22 cellular contexts compared by ENCODE assay signal in genomic region chr3:172175254-172175599, GRCh38.
DNase-seq lines count a peak whose midpoint lies in the region; ATAC-seq, FAIRE-seq and TF ChIP-seq lines count a peak whose summit lies in the region.
"Had no signal": no experiment of that assay in that cellular context is flagged by ENCODE, and none has a peak within 500 bp of the region (broad histone marks: within the 10 kb centered on the region; RNA-seq: fewer than 3 reads in every experiment).

No MANE protein-coding gene starts in this region.

- POLR2A ChIA-PET in endothelial cell of umbilical vein (lab: Charles Lee): no interaction called here
- POLR2A ChIA-PET in CD8-positive, alpha-beta memory T cell (lab: Charles Lee): no interaction called here

- H3K9me3 Mint-ChIP-seq in nephron progenitor cell: no peaks in the 10 kb centered on the region
- H3K9me3 Mint-ChIP-seq in CD8-positive, alpha-beta memory T cell: no peaks in the 10 kb centered on the region

- H3K27ac ChIP-seq in cardiac muscle cell (peak overlapping the region; percentile 57), endothelial cell of umbilical vein (ENCODE audit: insufficient read depth, low read depth, low read length) (peak overlapping the region; percentile 20), transverse colon (peak overlapping the region; percentile 34 to 61 (median 46))
- no peak overlapping the region for H3K27ac ChIP-seq in CD8-positive, alpha-beta memory T cell (ENCODE audit: low read depth, low read length)
- H3K27ac ChIP-seq: GM23248, thoracic aorta had no signal

- no peak overlapping the region for H3K4me2 ChIP-seq in endothelial cell of umbilical vein (ENCODE audit: insufficient read depth, low read length)

- dilution Hi-C loops in endothelial cell of umbilical vein (cut with MboI; ENCODE audit: extremely low pct_ligation_motif_present, low sequenced_read_pairs): no loop called here

- no peak for FAIRE-seq in endothelial cell of umbilical vein (lab: Jason Lieb, UNC)
- FAIRE-seq: HTR-8/SVneo had no signal

- peaks cover 6% of the 10 kb centered on the region for H3K27me3 Mint-ChIP-seq in nephron progenitor cell (ENCODE audit: low read depth, poor library complexity)
- no peaks in the 10 kb centered on the region for H3K27me3 Mint-ChIP-seq in CD8-positive, alpha-beta memory T cell
- H3K27me3 Mint-ChIP-seq: CD4-positive, alpha-beta T cell had no signal

- H3K9me1 ChIP-seq in endothelial cell of umbilical vein (replicated peaks; ENCODE audit: control insufficient read depth, extremely low read depth, insufficient read depth, low read length): no peaks in the 10 kb centered on the region

- H3K27ac Mint-ChIP-seq in nephron progenitor cell: peak overlapping the region; percentile 80
- H3K27ac Mint-ChIP-seq in CD8-positive, alpha-beta memory T cell: no peak overlapping the region
- H3K27ac Mint-ChIP-seq: CD4-positive, alpha-beta T cell had no signal

- CTCF ChIA-PET in endothelial cell of umbilical vein (lab: Charles Lee): interaction anchor here (1.0 kb wide), 1 partner anchor 47 kb away, joined by 3 read pairs; no protein-coding TSS in a partner anchor
- CTCF ChIA-PET in CD8-positive, alpha-beta memory T cell (lab: Charles Lee): no interaction called here

- H3K27me3 ChIP-seq in cardiac muscle cell (no peaks in the 10 kb centered on the region), endothelial cell of umbilical vein (ENCODE audit: control insufficient read depth in 2 of 2, insufficient read depth in 2 of 2, low read length in 2 of 2) (no peaks in the 10 kb centered on the region), transverse colon (no peaks in the 10 kb centered on the region)
- no peaks in the 10 kb centered on the region for H3K27me3 ChIP-seq in CD8-positive, alpha-beta memory T cell (ENCODE audit: insufficient read depth, low read length, poor library complexity, severe bottlenecking)
- H3K27me3 ChIP-seq: MG63 had no signal

- TF ChIP-seq EP300 in transverse colon (IDR thresholded peaks at IDR 0.05; ENCODE audit: low read depth): no peak

- TF ChIP-seq POLR2A in endothelial cell of umbilical vein (IDR thresholded peaks at IDR 0.05; ENCODE audit: low read depth, low read length) (no peak), transverse colon (IDR thresholded peaks at IDR 0.05) (no peak)

- H3K9me3 ChIP-seq in cardiac muscle cell (ENCODE audit: low read depth): no peaks in the 10 kb centered on the region
- H3K9me3 ChIP-seq in endothelial cell of umbilical vein (replicated peaks; ENCODE audit: control insufficient read depth, insufficient read depth, low read length): no peaks in the 10 kb centered on the region
- H3K9me3 ChIP-seq in transverse colon: no peaks in the 10 kb centered on the region
- H3K9me3 ChIP-seq in CD8-positive, alpha-beta memory T cell (ENCODE audit: low read length): no peaks in the 10 kb centered on the region
- H3K9me3 ChIP-seq: MG63, thoracic aorta had no signal

- peaks cover 68% of the 10 kb centered on the region for H3K4me1 Mint-ChIP-seq in nephron progenitor cell
- peaks cover 14 to 18% (median 16%) of the 10 kb centered on the region in 3 donors for H3K4me1 Mint-ChIP-seq in CD8-positive, alpha-beta memory T cell

- DNase-seq in cardiac muscle cell (ENCODE audit: low read depth in 1 of 2, low spot score in 1 of 2) (no peak), cardiac septum (ENCODE audit: low spot score) (no peak), endothelial cell of umbilical vein (ENCODE audit: low read depth, low spot score) (no peak), nephron progenitor cell (no peak), transverse colon (no peak), SHP77 (lab: John Stamatoyannopoulos, UW) (no peak)
- no peak for DNase-seq in CD8-positive, alpha-beta memory T cell
- DNase-seq: 8988T; activated CD8-positive, alpha-beta memory T cell treated with anti-CD3 and anti-CD28 coated beads for 24 hours; amniotic stem cell; CD4-positive, alpha-beta T cell; cortex of kidney; DMS79 treated with DMSO at 0.1 percent for 48 hours; glutamatergic neuron; GM23248; MG63; NCI-H2029; NCI-H524 treated with DMSO at 0.1 percent for 48 hours; stimulated activated CD4-positive, alpha-beta T cell treated with anti-CD3 and anti-CD28 coated beads, Interleukin-4, amount 100 ng/mL, for 24 hours had no signal

- peaks cover 2% of the 10 kb centered on the region for H4K20me1 ChIP-seq in endothelial cell of umbilical vein (replicated peaks; ENCODE audit: control insufficient read depth, extremely low read depth, insufficient read depth, low read length)

- peak overlapping the region; percentile 33 for H3K4me3 Mint-ChIP-seq in nephron progenitor cell
- H3K4me3 Mint-ChIP-seq in CD8-positive, alpha-beta memory T cell: no peak overlapping the region
- H3K4me3 Mint-ChIP-seq: CD4-positive, alpha-beta T cell had no signal

- peaks cover 29% of the 10 kb centered on the region for H3K4me1 ChIP-seq in cardiac muscle cell (ENCODE audit: low read depth)
- peaks cover 43% of the 10 kb centered on the region for H3K4me1 ChIP-seq in endothelial cell of umbilical vein (ENCODE audit: control insufficient read depth, extremely low read depth, insufficient read depth, low read length)
- H3K4me1 ChIP-seq in transverse colon: peaks cover 6 to 56% (median 18%) of the 10 kb centered on the region in 4 donors
- no peaks in the 10 kb centered on the region for H3K4me1 ChIP-seq in CD8-positive, alpha-beta memory T cell (ENCODE audit: insufficient read depth, low read length)

- BruUV-seq in endothelial cell of umbilical vein (replicated peaks; lab: Mats Ljungman, UMichigan): no TSS peak

- WGBS in transverse colon (ENCODE audit: low coverage in 1 of 2), 2 donors: 74 to 86% methylated on average over 3 of the region's 3 CpGs

- TF ChIP-seq CTCF in cardiac muscle cell (IDR thresholded peaks at IDR 0.05; ENCODE audit: low read depth, low read length) (no peak), endothelial cell of umbilical vein (IDR thresholded peaks at IDR 0.05; ENCODE audit: extremely low read depth in 1 of 2, insufficient read depth in 1 of 2, low read depth in 1 of 2, low read length in 2 of 2) (no peak), nephron progenitor cell (IDR thresholded peaks at IDR 0.05) (no peak), transverse colon (IDR thresholded peaks at IDR 0.05) (no peak)

- H3K4me3 ChIP-seq in cardiac muscle cell (no peak overlapping the region), endothelial cell of umbilical vein (replicated peaks in 1 of 3; ENCODE audit: insufficient read depth in 1 of 3, low read depth in 1 of 3, low read length in 3 of 3) (no peak overlapping the region), transverse colon (no peak overlapping the region)
- no peak overlapping the region for H3K4me3 ChIP-seq in CD8-positive, alpha-beta memory T cell (ENCODE audit: low read length)
- H3K4me3 ChIP-seq: GM23248, MG63, thoracic aorta had no signal

- no peak overlapping the region for H3K9ac ChIP-seq in endothelial cell of umbilical vein (replicated peaks; ENCODE audit: extremely low read depth, insufficient read depth, low read length)
- H3K9ac ChIP-seq: GM23248 had no signal

- H3K79me2 ChIP-seq in endothelial cell of umbilical vein (ENCODE audit: control insufficient read depth, insufficient read depth, low read length): peaks cover 94% of the 10 kb centered on the region

- H3K36me3 Mint-ChIP-seq in nephron progenitor cell (ENCODE audit: low read depth): peaks cover 28% of the 10 kb centered on the region
- peaks cover 0 to 5% (median 4%) of the 10 kb centered on the region in 3 donors for H3K36me3 Mint-ChIP-seq in CD8-positive, alpha-beta memory T cell

- intact Hi-C loops in cardiac septum (cut with DNase I): no loop called here
- intact Hi-C loops in endothelial cell of umbilical vein (cut with micrococcal nuclease): no loop called here
- intact Hi-C loops in transverse colon (cut with DNase I; ENCODE audit: low total_unique reads): no loop called here

- no peak overlapping the region for H2AFZ ChIP-seq in endothelial cell of umbilical vein (ENCODE audit: low read depth, low read length)
- H2AFZ ChIP-seq: GM23248 had no signal

- H3K36me3 ChIP-seq in cardiac muscle cell (no peaks in the 10 kb centered on the region), endothelial cell of umbilical vein (ENCODE audit: control insufficient read depth in 2 of 2, extremely low read depth in 1 of 2, insufficient read depth in 2 of 2, low read length in 2 of 2) (peaks cover 10 to 14% of the 10 kb centered on the region in 2 experiments), transverse colon (no peaks in the 10 kb centered on the region)
- H3K36me3 ChIP-seq in CD8-positive, alpha-beta memory T cell (ENCODE audit: insufficient read depth, low read length): peaks cover 5% of the 10 kb centered on the region
- H3K36me3 ChIP-seq: thoracic aorta had no signal

- in situ Hi-C loops in transverse colon (cut with MboI; ENCODE audit: low pct_ligation_motif_present in 1 of 4, low pct_unique_long_range_greater_than_20kb in 1 of 4, low sequenced_read_pairs in 3 of 4): no loop called here

- ATAC-seq in GM18909 (IDR thresholded peaks at IDR 0.05; ENCODE audit: poor library complexity, unreplicated experiment): no peak

TF ChIP-seq in endothelial cell of umbilical vein, 7 proteins besides CTCF, POLR2A, EP300 and RAD21:
- TF ChIP-seq GATA2 (IDR thresholded peaks at IDR 0.05; ENCODE audit: insufficient read depth, insufficient read length, low read depth, low read length) (no peak), POLR2AphosphoS5 (IDR thresholded peaks at IDR 0.05; ENCODE audit: insufficient read depth, low read depth, low read length) (no peak), EZH2 (IDR thresholded peaks at IDR 0.05; ENCODE audit: borderline replicate concordance, low read depth, low read length, severe bottlenecking) (no peak), FOS (IDR thresholded peaks at IDR 0.05; ENCODE audit: borderline replicate concordance, insufficient read depth, low read length) (no peak), MYC (IDR thresholded peaks at IDR 0.05; ENCODE audit: low read depth, low read length) (no peak), MAX (IDR thresholded peaks at IDR 0.05; ENCODE audit: insufficient read depth, insufficient read length) (no peak), JUN (IDR thresholded peaks at IDR 0.05; ENCODE audit: borderline replicate concordance, insufficient read depth, insufficient read length, low read depth) (no peak)
TF ChIP-seq in endothelial cell of umbilical vein: peak in this region for 0.
